ENCODE assay signal across 8 cellular contexts in the genomic region with DNA sequence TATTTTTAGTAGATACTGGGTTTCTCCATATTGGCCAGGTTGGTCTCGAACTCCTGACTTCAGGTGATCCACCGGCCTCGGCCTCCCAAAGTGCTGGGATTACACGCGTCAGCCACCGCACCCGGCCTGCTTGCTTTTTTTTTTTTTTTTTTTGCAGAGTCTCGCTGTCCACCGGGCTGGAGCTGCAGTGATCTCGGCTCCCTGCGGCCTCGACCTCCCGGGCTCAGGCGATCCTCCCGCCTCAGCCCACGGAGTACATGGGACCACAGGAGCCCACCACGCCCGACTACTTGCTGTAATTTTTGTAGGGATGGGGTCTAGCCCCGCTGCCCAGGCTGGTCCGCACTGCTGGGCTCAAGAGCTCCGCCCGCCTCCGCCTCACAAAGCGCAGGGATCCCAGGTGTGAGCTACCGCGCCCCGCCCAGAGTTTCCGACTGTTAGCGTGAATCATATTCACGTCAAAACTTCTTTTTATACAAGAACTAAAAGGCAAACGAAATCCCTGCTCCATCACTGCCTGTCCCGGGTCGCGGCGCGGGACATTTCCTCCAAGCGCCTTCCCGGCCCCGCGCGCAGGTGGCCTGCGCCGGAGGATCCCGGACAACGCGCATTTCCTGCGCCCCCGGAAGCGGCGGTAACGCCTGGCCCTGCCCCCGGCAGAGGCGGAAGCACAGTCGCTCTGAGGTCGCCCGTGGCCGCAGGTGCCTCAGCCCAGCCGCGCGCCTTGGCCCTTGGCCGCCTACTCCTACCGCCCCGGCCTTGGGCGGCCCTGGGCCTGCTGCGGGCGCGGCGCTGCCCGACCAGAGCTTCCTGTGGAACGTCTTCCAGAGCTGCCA. TPM values are rescaled to one million over a fixed set of nuclear protein-coding genes. Genes with fewer than 3 reads are reported as not detected.
A peak's percentile ranks its signal among the peaks of the same experiment; 100 is the strongest.
DNase-seq lines count a peak whose midpoint lies in the region; ATAC-seq and TF ChIP-seq lines count a peak whose summit lies in the region.
"Not testable (repeated sequence)": the region's sequence is repeated elsewhere in the genome, so short reads cannot be mapped to it uniquely, and the experiment has no call there.

No MANE protein-coding gene starts in this region.

- TF ChIP-seq CTCF in heart left ventricle (IDR thresholded peaks at IDR 0.05); suprapubic skin (IDR thresholded peaks at IDR 0.05): not testable (repeated sequence)

- 0% methylated on average over 7 to 15 of the region's 70 CpGs; no CpG with 5 or more reads in 2 of the 4 donors for WGBS in heart left ventricle, 4 donors
- no CpG with 5 or more reads among the region's 70 CpGs for WGBS in neuronal stem cell (ENCODE audit: extremely low coverage in 2 of 2, insufficient read length in 2 of 2, insufficient replicate concordance in 1 of 2), 2 donors
- WGBS in suprapubic skin = 0% methylated on average over 4 of the region's 70 CpGs

- not testable (repeated sequence) for H3K9me3 Mint-ChIP-seq in T-cell; activated naive CD8-positive, alpha-beta T cell treated with anti-CD3 and anti-CD28 coated beads, Interleukin-2, amount 10 ng/mL, durations not matched to agents 7 days and 5 days

- not testable (repeated sequence) for H3K18ac ChIP-seq in neuronal stem cell (ENCODE audit: low read length)

- not testable (repeated sequence) for H2BK5ac ChIP-seq in neuronal stem cell (ENCODE audit: low read length)

- DNase-seq in T-cell (peak in 19 of 34 experiments; percentile 19 to 59 (median 39)), suprapubic skin (ENCODE audit: low spot score in 2 of 2) (peak in 1 of 2 donors; percentile 48)
- DNase-seq in activated naive CD8-positive, alpha-beta T cell treated with anti-CD3 and anti-CD28 coated beads, Interleukin-2, amount 10 ng/mL, durations not matched to agents 7 days and 5 days = peak; percentile 68
- DNase-seq in heart left ventricle; neuronal stem cell (ENCODE audit: low spot score): not testable (repeated sequence)

- H2BK15ac ChIP-seq in neuronal stem cell (ENCODE audit: low read length) = not testable (repeated sequence)

- CTCF ChIA-PET in T-cell (lab: Charles Lee) = not testable (repeated sequence)

- peak overlapping the region in 9 of 12 donors; percentile 45 to 61 (median 52) for H3K4me3 ChIP-seq in heart left ventricle
- H3K4me3 ChIP-seq in neuronal stem cell (ENCODE audit: low read length in 2 of 2) = peak overlapping the region; percentile 55 to 78
- H3K4me3 ChIP-seq in suprapubic skin = peak overlapping the region; percentile 51

- not testable (repeated sequence) for TF ChIP-seq EP300 in suprapubic skin (IDR thresholded peaks at IDR 0.05)

- not testable (repeated sequence) for H3K9me3 ChIP-seq in heart left ventricle; neuronal stem cell (replicated peaks in 1 of 2; ENCODE audit: control insufficient read depth in 2 of 2, insufficient read depth in 1 of 2, low read depth in 1 of 2, low read length in 2 of 2); suprapubic skin

- peak overlapping the region; percentile 18 for H3K4me2 ChIP-seq in neuronal stem cell (ENCODE audit: insufficient read depth, low read length, poor library complexity, severe bottlenecking)

- H3K14ac ChIP-seq in neuronal stem cell (ENCODE audit: low read length) = not testable (repeated sequence)

- TF ChIP-seq POLR2A in heart left ventricle (IDR thresholded peaks at IDR 0.05); suprapubic skin (IDR thresholded peaks at IDR 0.05): not testable (repeated sequence)

- peak overlapping the region in 1 of 3 donors; percentile 34 for H3K4me3 Mint-ChIP-seq in T-cell
- H3K4me3 Mint-ChIP-seq in activated naive CD8-positive, alpha-beta T cell treated with anti-CD3 and anti-CD28 coated beads, Interleukin-2, amount 10 ng/mL, durations not matched to agents 7 days and 5 days = not testable (repeated sequence)

- not testable (repeated sequence) for H2AK5ac ChIP-seq in neuronal stem cell (ENCODE audit: low read depth, low read length)

- intact Hi-C loops in heart left ventricle (cut with DNase I) = not testable (repeated sequence)

- not testable (repeated sequence) for H3K27ac Mint-ChIP-seq in T-cell; activated naive CD8-positive, alpha-beta T cell treated with anti-CD3 and anti-CD28 coated beads, Interleukin-2, amount 10 ng/mL, durations not matched to agents 7 days and 5 days

- ATAC-seq in GM18502 (IDR thresholded peaks at IDR 0.05; ENCODE audit: poor library complexity, unreplicated experiment) (peak; percentile 94), GM21723 (IDR thresholded peaks at IDR 0.05; ENCODE audit: unreplicated experiment) (peak; percentile 94), HG03196 (IDR thresholded peaks at IDR 0.05; ENCODE audit: unreplicated experiment) (peak; percentile 97), T-cell (replicated peaks in 1 of 4) (peak; percentile 95 to 96 (median 95)), heart left ventricle (peak; percentile 94 to 99 (median 98))
- peak; percentile 95 for ATAC-seq in activated naive CD8-positive, alpha-beta T cell treated with anti-CD3 and anti-CD28 coated beads, Interleukin-2, amount 10 ng/mL, durations not matched to agents 7 days and 5 days (ENCODE audit: low read depth)

- H3K79me1 ChIP-seq in neuronal stem cell (ENCODE audit: low read depth, low read length) = not testable (repeated sequence)

- H3K27me3 Mint-ChIP-seq in T-cell; activated naive CD8-positive, alpha-beta T cell treated with anti-CD3 and anti-CD28 coated beads, Interleukin-2, amount 10 ng/mL, durations not matched to agents 7 days and 5 days: not testable (repeated sequence)

- peak overlapping the region in 4 of 12 donors; percentile 42 to 64 (median 54) for H3K27ac ChIP-seq in heart left ventricle
- H3K27ac ChIP-seq in neuronal stem cell (replicated peaks; ENCODE audit: low read length) = not testable (repeated sequence)
- peak overlapping the region; percentile 74 for H3K27ac ChIP-seq in suprapubic skin

- H2BK120ac ChIP-seq in neuronal stem cell (ENCODE audit: low read depth, low read length) = not testable (repeated sequence)

- H2AFZ ChIP-seq in neuronal stem cell (ENCODE audit: low read length) = peak overlapping the region; percentile 83

- POLR2A ChIA-PET in T-cell (lab: Charles Lee); activated naive CD8-positive, alpha-beta T cell treated with anti-CD3 and anti-CD28 coated beads, Interleukin-2, amount 10 ng/mL, durations not matched to agents 7 days and 5 days (lab: Charles Lee): not testable (repeated sequence)

- not testable (repeated sequence) for H3K36me3 Mint-ChIP-seq in T-cell; activated naive CD8-positive, alpha-beta T cell treated with anti-CD3 and anti-CD28 coated beads, Interleukin-2, amount 10 ng/mL, durations not matched to agents 7 days and 5 days

- peaks cover 0 to 14% (median 9%) of the 10 kb centered on the region in 3 donors for H3K4me1 Mint-ChIP-seq in T-cell
- peaks cover 10% of the 10 kb centered on the region for H3K4me1 Mint-ChIP-seq in activated naive CD8-positive, alpha-beta T cell treated with anti-CD3 and anti-CD28 coated beads, Interleukin-2, amount 10 ng/mL, durations not matched to agents 7 days and 5 days

- not testable (repeated sequence) for H3K4me1 ChIP-seq in heart left ventricle; neuronal stem cell (ENCODE audit: control insufficient read depth in 2 of 2, insufficient read depth in 1 of 2, low read depth in 1 of 2, low read length in 2 of 2); suprapubic skin

- not testable (repeated sequence) for H2BK12ac ChIP-seq in neuronal stem cell (ENCODE audit: low read length)

- not testable (repeated sequence) for H3K36me3 ChIP-seq in heart left ventricle; neuronal stem cell (replicated peaks in 1 of 2; ENCODE audit: control insufficient read depth in 2 of 2, insufficient read depth in 2 of 2, low read length in 2 of 2); suprapubic skin

- not testable (repeated sequence) for H3K27me3 ChIP-seq in heart left ventricle; neuronal stem cell (ENCODE audit: control insufficient read depth in 3 of 3, insufficient read depth in 3 of 3, low read depth in 1 of 3, low read length in 3 of 3); suprapubic skin

- H4K8ac ChIP-seq in neuronal stem cell (ENCODE audit: low read depth, low read length) = not testable (repeated sequence)

- not testable (repeated sequence) for H3K4ac ChIP-seq in neuronal stem cell (ENCODE audit: low read length)

- not testable (repeated sequence) for H3K9ac ChIP-seq in neuronal stem cell (ENCODE audit: low read depth, low read length, poor library complexity)

- not testable (repeated sequence) for H4K91ac ChIP-seq in neuronal stem cell (ENCODE audit: low read depth, low read length, poor library complexity)

- H3K23ac ChIP-seq in neuronal stem cell (ENCODE audit: low read depth, low read length, poor library complexity) = not testable (repeated sequence)

RNA-seq across cellular contexts. Expression of a gene that starts 50.9 kb away (rescaled TPM):
- under 1 TPM in 1 of 5 donors, not detected in 4; 0.55 TPM for total RNA-seq in T-cell
- not detected for total RNA-seq in activated naive CD8-positive, alpha-beta T cell treated with anti-CD3 and anti-CD28 coated beads, Interleukin-2, amount 10 ng/mL, durations not matched to agents 7 days and 5 days
- 1,000 to 10,000 TPM in 1 of 9 donors, 100 to 1,000 TPM in 8; 109 to 1,096 (median 214) TPM for total RNA-seq in heart left ventricle
- 100 to 1,000 TPM; 101 to 263 TPM for polyA plus RNA-seq in heart left ventricle
- polyA plus RNA-seq in neuronal stem cell (2013, experiment 1 of 2) = not detected
- not detected for polyA plus RNA-seq in neuronal stem cell (2013, experiment 2 of 2)
- 100 to 1,000 TPM; 177 to 341 (median 313) TPM for total RNA-seq in suprapubic skin

Comparison
In these comparisons a context has a peak if more than half of its experiments do, and no peak if none do; other contexts are left out.
1. RNA of a gene that starts 50.9 kb away (total RNA-seq): 177 to 341 TPM in suprapubic skin and 109 to 1,096 TPM in heart left ventricle; 0.55 TPM in T-cell and not detected in activated naive CD8-positive, alpha-beta T cell treated with anti-CD3 and anti-CD28 coated beads, Interleukin-2, amount 10 ng/mL, durations not matched to agents 7 days and 5 days; every median in the first group is over 10 times any median in the second.
2. Peak in every context shown above with its lines, with median percentiles within 50 percentile points of each other: ATAC-seq and H3K4me3 ChIP-seq.